19 cellular contexts compared by ENCODE assay signal in the genomic region with DNA sequence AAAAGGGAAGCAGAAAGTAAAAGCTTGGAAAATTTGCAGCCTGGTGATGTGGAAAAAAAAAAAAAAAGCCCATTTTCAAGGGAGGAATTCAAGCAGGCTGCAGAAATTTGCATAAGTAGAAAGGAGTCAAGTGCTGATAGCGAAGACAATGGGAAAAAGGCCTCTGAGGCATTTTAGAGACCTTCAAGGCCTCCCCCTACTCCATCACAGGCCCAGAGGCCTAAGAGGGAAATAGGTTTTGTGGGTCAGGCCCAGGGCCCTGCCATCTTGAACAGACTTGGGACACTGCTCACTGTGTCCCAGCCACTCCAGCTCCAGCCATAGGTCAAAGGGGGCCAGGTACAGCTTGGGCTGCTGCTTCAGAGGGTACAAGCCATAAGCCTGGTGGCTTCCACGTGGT. TPM values are rescaled to one million over a fixed set of nuclear protein-coding genes. Genes with fewer than 3 reads are reported as not detected.
DNase-seq lines count a peak whose midpoint lies in the region; ATAC-seq, FAIRE-seq and TF ChIP-seq lines count a peak whose summit lies in the region.
"Had no signal": no experiment of that assay in that cellular context is flagged by ENCODE, and none has a peak within 500 bp of the region (broad histone marks: within the 10 kb centered on the region; RNA-seq: fewer than 3 reads in every experiment).

No MANE protein-coding gene starts in this region.

- in situ Hi-C loops in HepG2 (cut with HindIII; ENCODE audit: extremely low pct_ligation_motif_present, low pct_unique_long_range_greater_than_20kb): no loop called here

- CTCF ChIA-PET in HepG2 (lab: Yijun Ruan, JAX; ENCODE audit: low intra/inter-chr PET ratio, low total read pairs): no interaction called here
- CTCF ChIA-PET in H1 (lab: Charles Lee; ENCODE audit: partially characterized antibody): interaction anchor here (1.4 kb wide), 1 partner anchor 307 kb away, joined by 3 read pairs; no protein-coding TSS in a partner anchor

- TF ChIP-seq POLR2A in HepG2 (IDR thresholded peaks at IDR 0.05; ENCODE audit: insufficient read depth in 1 of 2, low read depth in 2 of 2, low read length in 2 of 2): no peak
- no peak for TF ChIP-seq POLR2A in right lobe of liver (IDR thresholded peaks at IDR 0.05)
- TF ChIP-seq POLR2A in H1 (IDR thresholded peaks at IDR 0.05; ENCODE audit: control extremely low read depth in 1 of 2, low read depth in 2 of 2, low read length in 2 of 2): no peak

- no peak for TF ChIP-seq RAD21 in HepG2 (CRISPR knock-in tag; IDR thresholded peaks at IDR 0.05)
- no peak for TF ChIP-seq RAD21 in H1 (IDR thresholded peaks at IDR 0.05 in 1 of 2, conservative IDR thresholded peaks at IDR 0.05 in 1 of 2; ENCODE audit: low read depth in 2 of 2, low read length in 2 of 2)

- whole genome bisulfite sequencing in HepG2 (ENCODE audit: low lambda C conversion rate): 0% methylated on average over 2 of the region's 2 CpGs
- WGBS in right lobe of liver (ENCODE audit: insufficient coverage, low coverage, low lambda C conversion rate, missing lambda C conversion rate): 86% methylated on average over 1 of the region's 2 CpGs
- WGBS in H1 (ENCODE audit: extremely low coverage in 1 of 2, insufficient coverage in 1 of 2, insufficient read length in 1 of 2, insufficient replicate concordance in 2 of 2, low coverage in 1 of 2, low lambda C conversion rate in 2 of 2, missing lambda C conversion rate in 1 of 2), 2 experiments: 77% methylated on average over 2 of the region's 2 CpGs; no CpG with 5 or more reads in 1 of the 2 experiments

- no peak overlapping the region for H4K5ac ChIP-seq in H1 (ENCODE audit: insufficient read length, low read depth, low read length)

- H3K4me3 ChIP-seq in HepG2 (replicated peaks in 1 of 3; ENCODE audit: insufficient read depth in 1 of 3, low read depth in 2 of 3, low read length in 3 of 3) (no peak overlapping the region), right lobe of liver (no peak overlapping the region), H1 (ENCODE audit: extremely low read depth in 1 of 4, insufficient read depth in 2 of 4, low read depth in 3 of 4, low read length in 4 of 4) (no peak overlapping the region)
- H3K4me3 ChIP-seq: A549, GM23248, HAP-1 had no signal

- H4K91ac ChIP-seq in H1 (replicated peaks; ENCODE audit: insufficient read length, low read length): no peak overlapping the region

- H3K36me3 ChIP-seq in HepG2 (replicated peaks in 1 of 2; ENCODE audit: control insufficient read depth in 1 of 2, insufficient read depth in 2 of 2, low read length in 2 of 2): no peaks in the 10 kb centered on the region
- no peaks in the 10 kb centered on the region for H3K36me3 ChIP-seq in right lobe of liver
- H3K36me3 ChIP-seq in H1 (ENCODE audit: control insufficient read depth in 2 of 4, insufficient read depth in 4 of 4, low read length in 3 of 4): no peaks in the 10 kb centered on the region
- H3K36me3 ChIP-seq: HAP-1 had no signal

- no peak overlapping the region for H3K4ac ChIP-seq in H1 (replicated peaks; ENCODE audit: insufficient read length, low read depth, low read length)

- H2BK5ac ChIP-seq in H1 (ENCODE audit: low read depth, low read length): no peak overlapping the region

- H3K23ac ChIP-seq in H1 (ENCODE audit: insufficient read length): no peak overlapping the region

- H3K4me2 ChIP-seq in HepG2 (ENCODE audit: low read depth, low read length) (no peak overlapping the region), H1 (ENCODE audit: insufficient read depth in 1 of 2, low read depth in 2 of 2, low read length in 2 of 2) (peak overlapping the region in 1 of 2 experiments; percentile 12; a peak in 1 of 4 replicates)
- H3K4me2 ChIP-seq: A549 had no signal

- H3K79me1 ChIP-seq in H1 (ENCODE audit: low read depth, low read length): no peaks in the 10 kb centered on the region

- ATAC-seq in HepG2: peak; percentile 25; the same call in 2 of the 3 replicates
- ATAC-seq in right lobe of liver: no peak
- ATAC-seq in GM18511 (IDR thresholded peaks at IDR 0.05; ENCODE audit: unreplicated experiment): no peak
- no peak for ATAC-seq in HG02852 (IDR thresholded peaks at IDR 0.05; ENCODE audit: unreplicated experiment)
- ATAC-seq: A549 had no signal

- H2AFZ ChIP-seq in HepG2 (ENCODE audit: low read length): no peak overlapping the region
- no peak overlapping the region for H2AFZ ChIP-seq in H1 (ENCODE audit: low read length)
- H2AFZ ChIP-seq: GM23248 had no signal

- H4K20me1 ChIP-seq in HepG2 (ENCODE audit: insufficient read depth, low read length) (no peaks in the 10 kb centered on the region), H1 (replicated peaks in 1 of 2; ENCODE audit: control insufficient read depth in 1 of 2, insufficient read depth in 2 of 2, low read length in 2 of 2) (no peaks in the 10 kb centered on the region)

- no TSS peak for BruUV-seq in HepG2 (replicated peaks; lab: Mats Ljungman, UMichigan)

- no peak for TF ChIP-seq CTCF in HepG2 (CRISPR knock-in tag; IDR thresholded peaks at IDR 0.05)
- TF ChIP-seq CTCF in right lobe of liver (IDR thresholded peaks at IDR 0.05): no peak
- no peak for TF ChIP-seq CTCF in H1 (IDR thresholded peaks at IDR 0.05; ENCODE audit: control extremely low read depth in 1 of 3, insufficient read depth in 1 of 3, low read depth in 1 of 3, low read length in 3 of 3)

- H3K18ac ChIP-seq in H1 (ENCODE audit: extremely low read depth, low read length): no peak overlapping the region; the same call in 1 of the 2 replicates

- H3K27ac ChIP-seq in HepG2 (ENCODE audit: extremely low read length, insufficient read depth, low read length) (no peak overlapping the region), right lobe of liver (no peak overlapping the region), H1 (ENCODE audit: low read depth, low read length) (no peak overlapping the region)
- H3K27ac ChIP-seq: 22Rv1, A549, C4-2B, GM23248 had no signal

- H3K4me1 ChIP-seq in HepG2 (ENCODE audit: insufficient read depth, low read length) (no peaks in the 10 kb centered on the region), right lobe of liver (peaks cover 0 to under 1% (median 0%) of the 10 kb centered on the region in 4 donors), H1 (replicated peaks in 1 of 4; ENCODE audit: control insufficient read depth in 3 of 4, insufficient read depth in 4 of 4, low read length in 3 of 4) (peaks cover 0 to 6% (median 4%) of the 10 kb centered on the region in 4 experiments; a peak in 3 of 7 replicates)
- H3K4me1 ChIP-seq: Caco-2, HAP-1 had no signal

- no peak overlapping the region for H4K8ac ChIP-seq in H1 (ENCODE audit: extremely low read depth, insufficient read depth, low read length)

- H2BK12ac ChIP-seq in H1 (ENCODE audit: low read depth, low read length): no peak overlapping the region

- H2BK120ac ChIP-seq in H1 (replicated peaks; ENCODE audit: low read depth, low read length): no peak overlapping the region

- intact Hi-C loops in HepG2 (cut with micrococcal nuclease; ENCODE audit: unreplicated experiment) (no loop called here), right lobe of liver (cut with DNase I) (no loop called here)

- TF ChIP-seq EP300 in HepG2 (IDR thresholded peaks at IDR 0.05; ENCODE audit: low read depth in 2 of 2, low read length in 2 of 2) (no peak), HepG2 (CRISPR knock-in tag; IDR thresholded peaks at IDR 0.05; ENCODE audit: borderline replicate concordance) (no peak), H1 (IDR thresholded peaks at IDR 0.05; ENCODE audit: borderline replicate concordance in 1 of 2, low read depth in 2 of 2, low read length in 2 of 2) (no peak)

- H2BK20ac ChIP-seq in H1 (ENCODE audit: low read length): no peak overlapping the region

- H3K79me2 ChIP-seq in HepG2 (ENCODE audit: insufficient read depth, low read length) (no peaks in the 10 kb centered on the region), H1 (ENCODE audit: control insufficient read depth in 1 of 2, insufficient read depth in 2 of 2, low read length in 2 of 2) (no peaks in the 10 kb centered on the region)

- no peaks in the 10 kb centered on the region for H3K27me3 ChIP-seq in HepG2 (ENCODE audit: control insufficient read depth in 1 of 2, insufficient read depth in 2 of 2, low read length in 2 of 2)
- H3K27me3 ChIP-seq in right lobe of liver: no peaks in the 10 kb centered on the region
- peaks cover 0 to 9% (median 4%) of the 10 kb centered on the region in 4 experiments; a peak in 4 of 7 replicates for H3K27me3 ChIP-seq in H1 (replicated peaks in 1 of 4; ENCODE audit: control insufficient read depth in 3 of 4, extremely low read depth in 1 of 4, insufficient read depth in 3 of 4, low read length in 3 of 4)

- H2BK15ac ChIP-seq in H1 (ENCODE audit: low read length): no peak overlapping the region

- POLR2A ChIA-PET in HepG2 (lab: Yijun Ruan, JAX) (no interaction called here), H1 (lab: Charles Lee; ENCODE audit: partially characterized antibody) (no interaction called here)

- H3K9me3 ChIP-seq in HepG2 (ENCODE audit: low read length): peaks cover 65% of the 10 kb centered on the region
- H3K9me3 ChIP-seq in right lobe of liver: no peaks in the 10 kb centered on the region
- H3K9me3 ChIP-seq in H1 (ENCODE audit: insufficient read depth in 2 of 2, low read depth in 1 of 2, low read length in 1 of 2): 0 out of 4 replicates have a peak, but pooled peaks cover 0 to under 1% of the 10 kb centered on the region in 2 experiments

- no peak overlapping the region for H2AK5ac ChIP-seq in H1 (ENCODE audit: low read depth, low read length)

- H3K56ac ChIP-seq in H1 (replicated peaks; ENCODE audit: insufficient read length, low read depth, low read length): no peak overlapping the region

- no peak overlapping the region for H3K14ac ChIP-seq in H1 (ENCODE audit: insufficient read length)

- DNase-seq in HepG2 (ENCODE audit: low spot score) (no peak), right lobe of liver (no peak), H1 (ENCODE audit: low read depth in 1 of 2, low spot score in 2 of 2) (no peak), iPS-NIHi7 (ENCODE audit: extremely low spot score) (peak; percentile 35), amygdala (lab: John Stamatoyannopoulos, UW) (no peak)
- DNase-seq: AML-193; Caco-2; CD4-positive, alpha-beta T cell; GDM1; GM23248 had no signal

- no peaks in the 10 kb centered on the region for H3K23me2 ChIP-seq in H1 (ENCODE audit: low read depth, low read length)

- H3K9ac ChIP-seq in HepG2 (ENCODE audit: insufficient read depth, low read depth, low read length): no peak overlapping the region
- H3K9ac ChIP-seq in H1 (replicated peaks in 1 of 4; ENCODE audit: extremely low read depth in 1 of 4, low read depth in 3 of 4, low read length in 3 of 4): no peak overlapping the region
- H3K9ac ChIP-seq: GM23248 had no signal

- FAIRE-seq in HepG2 (lab: Jason Lieb, UNC): no peak
- peak; percentile 39 for FAIRE-seq in H1 (lab: Jason Lieb, UNC)
- FAIRE-seq: A549, D721Med, GM19239 had no signal

RNA-seq across cellular contexts. Expression of a gene that starts 13.8 kb away (rescaled TPM):
- total RNA-seq in HepG2 (2016; rRNA removed; fragmentation: Illumina TruSeq; extraction: Trizol): 0.22 and 0.41 TPM in 2 replicates
- total RNA-seq in HepG2 (2016; cell fraction: cytosol; rRNA removed; fragmentation: Illumina TruSeq; extraction: Trizol; ENCODE audit: low read depth): 0.18 and 0.61 TPM in 2 replicates
- 0.22 and 0.34 TPM in 2 replicates for total RNA-seq in HepG2 (2016; cell fraction: insoluble cytoplasmic fraction; rRNA removed; fragmentation: Illumina TruSeq; extraction: Trizol)
- total RNA-seq in HepG2 (2016; cell fraction: membrane; rRNA removed; fragmentation: Illumina TruSeq; extraction: Trizol): 0.10 and 0.25 TPM in 2 replicates
- total RNA-seq in HepG2 (2016; cell fraction: nucleus; rRNA removed; fragmentation: Illumina TruSeq; extraction: Trizol): 0.50 and 0.65 TPM in 2 replicates
- polyA plus RNA-seq in HepG2 (2011; rRNA removed): 1.3 TPM in 2 replicates
- polyA plus RNA-seq in HepG2 (2011; cell fraction: cytosol; rRNA removed): 0.66 and 0.73 TPM in 2 replicates
- 1.9 and 2.5 TPM in 2 replicates for polyA plus RNA-seq in HepG2 (2011; cell fraction: nucleus; rRNA removed)
- polyA plus RNA-seq in HepG2 (2012): 0.72 and 0.75 TPM in 2 replicates
- 0.09 and 0.10 TPM in 2 replicates for polyA plus RNA-seq in HepG2 (2016; cell fraction: cytosol; fragmentation: Illumina TruSeq; extraction: Trizol; ENCODE audit: low read depth)
- 0.32 and 0.38 TPM in 2 replicates for polyA plus RNA-seq in HepG2 (2016; cell fraction: insoluble cytoplasmic fraction; fragmentation: Illumina TruSeq; extraction: Trizol; ENCODE audit: low read depth)
- polyA plus RNA-seq in HepG2 (2016; cell fraction: membrane; fragmentation: Illumina TruSeq; extraction: Trizol; ENCODE audit: low read depth): 0.10 TPM in 1 of 2 replicates, not detected in the other
- polyA plus RNA-seq in HepG2 (2016; cell fraction: nucleus; fragmentation: Illumina TruSeq; extraction: Trizol; ENCODE audit: insufficient read depth, low read depth): 0.43 and 1.0 TPM in 2 replicates
- polyA minus RNA-seq in HepG2 (2011; rRNA and poly(A)+ RNA removed; ENCODE audit: low replicate concordance): 4.2 TPM in 1 of 2 replicates, not detected in the other
- 1.7 and 2.5 TPM in 2 replicates for polyA minus RNA-seq in HepG2 (2011; cell fraction: cytosol; rRNA and poly(A)+ RNA removed)
- polyA minus RNA-seq in HepG2 (2011; cell fraction: nucleus; rRNA and poly(A)+ RNA removed): 7.3 and 8.1 TPM in 2 replicates
- total RNA-seq in right lobe of liver: 1 to 10 TPM in 5 of 6 experiments, under 1 TPM in 1; 0.74 to 6.2 (median 2.2) TPM
- 6.8 TPM in 2 replicates for total RNA-seq in H1 (2021; fragmentation: NEBNext Ultra II Directional; extraction: Animal tissue kit (Norgen Biotek cat#: 25700))
- polyA plus RNA-seq in H1 (2011; rRNA removed): 1.9 and 3.6 TPM in 2 replicates
- polyA plus RNA-seq in H1 (2011; cell fraction: cytosol; rRNA removed): 3.6 TPM
- 3.5 TPM for polyA plus RNA-seq in H1 (2011; cell fraction: nucleus; rRNA removed)
- 4.1 to 6.6 TPM (median 5.6 TPM) in 4 replicates for polyA plus RNA-seq in H1 (2012, experiment 1 of 2)
- polyA plus RNA-seq in H1 (2012, experiment 2 of 2): 0.73 TPM
- polyA plus RNA-seq in H1 (2013, experiment 1 of 2): 3.4 TPM
- polyA plus RNA-seq in H1 (2013, experiment 2 of 2): 3.6 TPM
- polyA minus RNA-seq in H1 (2011; rRNA and poly(A)+ RNA removed): 11.9 and 16.1 TPM in 2 replicates
- polyA minus RNA-seq in H1 (2011; cell fraction: cytosol; rRNA and poly(A)+ RNA removed): 9.4 TPM
- polyA minus RNA-seq in H1 (2011; cell fraction: nucleus; rRNA and poly(A)+ RNA removed): 14.2 TPM
- total RNA-seq: CD4-positive, alpha-beta T cell; HT-29 had no signal
